Comparison of ENCODE assay signal across 1 cellular context in the genomic region with DNA sequence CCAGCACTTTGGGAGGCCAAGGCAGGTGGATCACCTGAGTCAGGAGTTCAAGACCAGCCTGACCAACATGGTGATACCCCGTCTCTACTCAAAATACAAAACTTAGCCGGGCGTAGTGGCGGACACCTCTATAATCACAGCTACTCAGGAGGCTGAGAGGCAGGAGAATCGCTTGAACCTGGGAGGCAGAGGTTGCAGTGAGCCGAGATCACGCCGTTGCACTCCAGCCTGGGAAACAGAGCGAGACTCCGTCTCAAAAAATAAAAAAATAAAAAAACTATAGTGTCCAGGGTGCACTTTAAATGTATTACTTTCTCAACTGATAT.
A peak's percentile ranks its signal among the peaks of the same experiment; 100 is the strongest.
TF ChIP-seq lines count a peak whose summit lies in the region.

No MANE protein-coding gene starts in this region.

TF ChIP-seq in K562, 482 proteins besides CTCF, POLR2A, EP300 and RAD21:
- 0 out of 2 replicates have a peak, but pooled peaks have one; percentile 42 for TF ChIP-seq ADNP (tag; IDR thresholded peaks at IDR 0.05)
- TF ChIP-seq, protein P1, sequence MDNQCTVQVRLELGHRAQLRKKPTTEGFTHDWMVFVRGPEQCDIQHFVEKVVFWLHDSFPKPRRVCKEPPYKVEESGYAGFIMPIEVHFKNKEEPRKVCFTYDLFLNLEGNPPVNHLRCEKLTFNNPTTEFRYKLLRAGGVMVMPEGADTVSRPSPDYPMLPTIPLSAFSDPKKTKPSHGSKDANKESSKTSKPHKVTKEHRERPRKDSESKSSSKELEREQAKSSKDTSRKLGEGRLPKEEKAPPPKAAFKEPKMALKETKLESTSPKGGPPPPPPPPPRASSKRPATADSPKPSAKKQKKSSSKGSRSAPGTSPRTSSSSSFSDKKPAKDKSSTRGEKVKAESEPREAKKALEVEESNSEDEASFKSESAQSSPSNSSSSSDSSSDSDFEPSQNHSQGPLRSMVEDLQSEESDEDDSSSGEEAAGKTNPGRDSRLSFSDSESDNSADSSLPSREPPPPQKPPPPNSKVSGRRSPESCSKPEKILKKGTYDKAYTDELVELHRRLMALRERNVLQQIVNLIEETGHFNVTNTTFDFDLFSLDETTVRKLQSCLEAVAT (IDR thresholded peaks at IDR 0.05): peak; percentile 56 to 60; a peak in 2 of 4 replicates
